ENCODE assay signal across 13 cellular contexts in genomic region chr14:96246535-96246839, GRCh38. TPM values are rescaled to one million over a fixed set of nuclear protein-coding genes. Genes with fewer than 3 reads are reported as not detected.
DNase-seq lines count a peak whose midpoint lies in the region; ATAC-seq, FAIRE-seq and TF ChIP-seq lines count a peak whose summit lies in the region.
"Had no signal": no experiment of that assay in that cellular context is flagged by ENCODE, and none has a peak within 500 bp of the region (broad histone marks: within the 10 kb centered on the region; RNA-seq: fewer than 3 reads in every experiment).

No MANE protein-coding gene starts in this region.

- no peak for FAIRE-seq in urothelium cell line (lab: Jason Lieb, UNC)
- FAIRE-seq: frontal cortex, GM18507 had no signal

- H3K27ac ChIP-seq in RWPE1: peak overlapping the region; percentile 87
- H3K27ac ChIP-seq: uterus had no signal

- CTCF ChIA-PET in RWPE1 (lab: Yijun Ruan, JAX): interaction anchor here (0.9 to 1.1 kb wide), 2 partner anchors 21 to 29 kb away, joined by 3 to 4 read pairs; no protein-coding TSS in a partner anchor

- TF ChIP-seq CTCF in RWPE1 (conservative IDR thresholded peaks at IDR 0.05; ENCODE audit: low read depth): no peak
- no peak for TF ChIP-seq CTCF in foreskin fibroblast (IDR thresholded peaks at IDR 0.05; ENCODE audit: low read depth, low read length)

- DNase-seq in Right ventricle myocardium inferior (ENCODE audit: missing footprints) (no peak), left ventricle myocardium superior (no peak), RWPE1 (ENCODE audit: low spot score) (peak; percentile 93), foreskin fibroblast (peak; percentile 95 to 99), urothelium cell line (ENCODE audit: low spot score) (peak; percentile 65), left lobe of liver (ENCODE audit: low spot score) (no peak), NCI-H1105 (lab: John Stamatoyannopoulos, UW) (no peak), T-helper 2 cell (no peak)

- ATAC-seq in Right ventricle myocardium inferior (peak; percentile 56), left ventricle myocardium superior (no peak), left lobe of liver (no peak)

- intact Hi-C loops in Right ventricle myocardium inferior (cut with DNase I) (no loop called here), left ventricle myocardium superior (cut with micrococcal nuclease) (no loop called here)

- no peak overlapping the region for H3K4me3 ChIP-seq in foreskin fibroblast (ENCODE audit: low read depth in 1 of 2, low read length in 2 of 2)
- H3K4me3 ChIP-seq: HAP-1, uterus had no signal

- POLR2A ChIA-PET in RWPE1 (lab: Yijun Ruan, JAX; ENCODE audit: low non-redundant PET): no interaction called here

RNA-seq across cellular contexts. Expression of gene BDKRB1, which starts 9.5 kb away (rescaled TPM):
- total RNA-seq in Right ventricle myocardium inferior (not detected), left ventricle myocardium superior (not detected), left lobe of liver (not detected)
- total RNA-seq: B cell had no signal

RNA-seq across cellular contexts. Expression of gene BDKRB2, which starts 41.8 kb away (rescaled TPM):
- total RNA-seq in Right ventricle myocardium inferior: 0.76 TPM
- 0.57 TPM for total RNA-seq in left ventricle myocardium superior
- 0.10 TPM for total RNA-seq in left lobe of liver
- total RNA-seq: B cell had no signal

Comparison
In these comparisons a context has a peak if more than half of its experiments do, and no peak if none do; other contexts are left out.
1. DNase-seq: peak in RWPE1 (single experiment), foreskin fibroblast (2 of 2) and urothelium cell line (single experiment); none in Right ventricle myocardium inferior (single experiment), left ventricle myocardium superior (single experiment), left lobe of liver (single experiment), NCI-H1105 (single experiment) and T-helper 2 cell (0 of 5).